Comparison of ENCODE assay signal across 9 cellular contexts in genomic region chr2:131394147-131394931, GRCh38. TPM values are rescaled to one million over a fixed set of nuclear protein-coding genes. Genes with fewer than 3 reads are reported as not detected.
DNase-seq lines count a peak whose midpoint lies in the region; ATAC-seq and FAIRE-seq lines count a peak whose summit lies in the region.
"Had no signal": no experiment of that assay in that cellular context is flagged by ENCODE, and none has a peak within 500 bp of the region (broad histone marks: within the 10 kb centered on the region; RNA-seq: fewer than 3 reads in every experiment).

No MANE protein-coding gene starts in this region.

- no peaks in the 10 kb centered on the region for H3K36me3 Mint-ChIP-seq in activated T-helper 17 cell treated with anti-CD3 and anti-CD28 coated beads, Interleukin-2, amount 50 U/mL, for 72 hours (ENCODE audit: low read depth)

- H3K9me3 Mint-ChIP-seq in activated T-helper 17 cell treated with anti-CD3 and anti-CD28 coated beads, Interleukin-2, amount 50 U/mL, for 72 hours: no peaks in the 10 kb centered on the region

- H3K9me3 ChIP-seq in iPS-15b (ENCODE audit: control insufficient read depth, insufficient read depth, low read length): no peaks in the 10 kb centered on the region
- no peaks in the 10 kb centered on the region for H3K9me3 ChIP-seq in small intestine (ENCODE audit: control insufficient read depth, low read depth)

- H3K4me1 ChIP-seq in iPS-15b (ENCODE audit: control insufficient read depth, insufficient read depth, low read length): no peaks in the 10 kb centered on the region
- H3K4me1 ChIP-seq in small intestine (ENCODE audit: control insufficient read depth in 2 of 2, insufficient read depth in 1 of 2, low read depth in 1 of 2, low read length in 1 of 2): no peaks in the 10 kb centered on the region

- H3K4me3 ChIP-seq in iPS-15b (ENCODE audit: low read depth, low read length) (peak overlapping the region; percentile 62), small intestine (ENCODE audit: low read depth in 1 of 2, low read length in 2 of 2) (peak overlapping the region in 1 of 2 donors; percentile 25)

- no peaks in the 10 kb centered on the region for H3K4me1 Mint-ChIP-seq in activated T-helper 17 cell treated with anti-CD3 and anti-CD28 coated beads, Interleukin-2, amount 50 U/mL, for 72 hours

- H3K27me3 Mint-ChIP-seq in activated T-helper 17 cell treated with anti-CD3 and anti-CD28 coated beads, Interleukin-2, amount 50 U/mL, for 72 hours: peaks cover 12% of the 10 kb centered on the region

- FAIRE-seq in small intestine (lab: Jason Lieb, UNC): no peak

- peak; percentile 21 for ATAC-seq in activated T-helper 17 cell treated with anti-CD3 and anti-CD28 coated beads, Interleukin-2, amount 50 U/mL, for 72 hours (replicated peaks)
- ATAC-seq in GM18867 (IDR thresholded peaks at IDR 0.05; ENCODE audit: unreplicated experiment): no peak

- no peak overlapping the region for H3K27ac Mint-ChIP-seq in activated T-helper 17 cell treated with anti-CD3 and anti-CD28 coated beads, Interleukin-2, amount 50 U/mL, for 72 hours

- WGBS in small intestine, 3 donors: 12 to 24% (median 17%) methylated on average over 39 to 44 of the region's 45 CpGs

- no peak overlapping the region for H3K27ac ChIP-seq in small intestine (ENCODE audit: low read depth in 1 of 2, low read length in 1 of 2)

- H3K36me3 ChIP-seq in iPS-15b (ENCODE audit: control insufficient read depth, insufficient read depth, low read length): no peaks in the 10 kb centered on the region
- H3K36me3 ChIP-seq in small intestine (ENCODE audit: control insufficient read depth in 2 of 2, insufficient read depth in 2 of 2, low read length in 2 of 2): no peaks in the 10 kb centered on the region

- no peak overlapping the region for H3K4me3 Mint-ChIP-seq in activated T-helper 17 cell treated with anti-CD3 and anti-CD28 coated beads, Interleukin-2, amount 50 U/mL, for 72 hours

- no peak overlapping the region for H3K9ac ChIP-seq in iPS-15b (ENCODE audit: low read depth, low read length)

- H3K27me3 ChIP-seq in iPS-15b (ENCODE audit: control insufficient read depth, insufficient read depth, low read length) (no peaks in the 10 kb centered on the region), small intestine (ENCODE audit: control insufficient read depth in 2 of 2, insufficient read depth in 2 of 2, low read length in 2 of 2) (peaks cover 0 to 1% of the 10 kb centered on the region in 2 donors)

- peak; percentile 46 for DNase-seq in activated CD4-positive, alpha-beta T cell treated with anti-CD3 and anti-CD28 coated beads for 48 hours
- DNase-seq in activated CD4-positive, alpha-beta T cell treated with anti-CD3 and anti-CD28 coated beads for 4 hours: no peak
- DNase-seq in small intestine: peak; percentile 39
- no peak for DNase-seq in effector CD8-positive, alpha-beta T cell (lab: John Stamatoyannopoulos, UW)
- no peak for DNase-seq in hippocampal formation (lab: John Stamatoyannopoulos, UW)

RNA-seq across cellular contexts. Expression of gene RAB6D, which starts 30.4 kb away (rescaled TPM):
- total RNA-seq in activated T-helper 17 cell treated with anti-CD3 and anti-CD28 coated beads, Interleukin-2, amount 50 U/mL, for 72 hours: not detected
- under 1 TPM in 2 of 3 donors, not detected in 1; 0.22 to 0.63 TPM for polyA plus RNA-seq in small intestine
- total RNA-seq: pulmonary artery endothelial cell had no signal

Comparison
In these comparisons a context has a peak if more than half of its experiments do, and no peak if none do; other contexts are left out.
1. DNase-seq: peak in activated CD4-positive, alpha-beta T cell treated with anti-CD3 and anti-CD28 coated beads for 48 hours (single experiment) and small intestine (single experiment); none in activated CD4-positive, alpha-beta T cell treated with anti-CD3 and anti-CD28 coated beads for 4 hours (0 of 2), effector CD8-positive, alpha-beta T cell (single experiment) and hippocampal formation (0 of 2).